ENCODE assay signal across 8 cellular contexts in the genomic region with DNA sequence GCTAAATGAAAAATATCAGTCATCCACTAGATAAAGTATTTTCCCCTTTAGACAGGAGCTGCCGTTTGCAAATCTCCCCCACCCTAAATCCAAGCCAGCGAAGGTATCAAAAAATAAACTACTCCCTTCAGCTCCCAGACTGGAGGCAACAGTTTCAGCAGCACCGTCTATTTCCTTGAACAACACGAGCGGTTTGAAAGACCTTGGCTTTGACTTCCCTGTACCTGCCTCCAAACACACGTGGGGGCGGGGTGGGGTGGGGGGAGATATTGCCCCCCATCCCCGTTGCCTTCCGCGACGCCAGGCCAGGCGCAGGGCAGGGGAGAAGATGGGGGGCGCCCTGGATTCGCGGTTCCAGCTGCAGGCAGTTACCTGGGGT. TPM values are rescaled to one million over a fixed set of nuclear protein-coding genes. Genes with fewer than 3 reads are reported as not detected.
DNase-seq lines count a peak whose midpoint lies in the region; ATAC-seq and TF ChIP-seq lines count a peak whose summit lies in the region.

No MANE protein-coding gene starts in this region.

- TF ChIP-seq CTCF in Calu3 (IDR thresholded peaks at IDR 0.05; ENCODE audit: unreplicated experiment) (no peak), RWPE2 (IDR thresholded peaks at IDR 0.05; ENCODE audit: poor library complexity, severe bottlenecking) (no peak)

- no peak overlapping the region for H2BK120ac ChIP-seq in trophoblast cell (ENCODE audit: insufficient read depth, low read length, poor library complexity)

- H3K79me1 ChIP-seq in trophoblast cell (ENCODE audit: low read length): no peaks in the 10 kb centered on the region

- peak overlapping the region; percentile 57 for H3K4me3 Mint-ChIP-seq in Calu3 (ENCODE audit: low read depth, unreplicated experiment)

- no peak overlapping the region for H2BK12ac ChIP-seq in trophoblast cell (ENCODE audit: low read length)

- H2BK5ac ChIP-seq in trophoblast cell (ENCODE audit: low read depth, low read length, poor library complexity): no peak overlapping the region

- H3K4me2 ChIP-seq in trophoblast cell (ENCODE audit: low read length): peak overlapping the region; percentile 95

- H3K4ac ChIP-seq in trophoblast cell (ENCODE audit: low read depth, low read length): no peak overlapping the region

- no peak overlapping the region for H3K23ac ChIP-seq in trophoblast cell (ENCODE audit: low read length)

- intact Hi-C loops in Calu3 (cut with micrococcal nuclease; ENCODE audit: unreplicated experiment): no loop called here
- intact Hi-C loops in right cardiac atrium (cut with DNase I): no loop called here

- no peak overlapping the region for H4K91ac ChIP-seq in trophoblast cell (ENCODE audit: low read depth, low read length)

- peak overlapping the region; percentile 10 for H3K27ac Mint-ChIP-seq in Calu3 (ENCODE audit: unreplicated experiment)

- no peaks in the 10 kb centered on the region for H3K9me3 Mint-ChIP-seq in Calu3 (ENCODE audit: low read depth, unreplicated experiment)

- no peak overlapping the region for H3K9ac ChIP-seq in trophoblast cell (ENCODE audit: low read length)

- 18% methylated on average over 15 of the region's 15 CpGs for WGBS in right cardiac atrium
- WGBS in trophoblast cell (ENCODE audit: extremely low coverage, insufficient coverage, insufficient read length): no CpG with 5 or more reads among the region's 15 CpGs

- no peak overlapping the region for H4K12ac ChIP-seq in trophoblast cell (ENCODE audit: low read depth, low read length)

- H3K14ac ChIP-seq in trophoblast cell (ENCODE audit: low read length): no peak overlapping the region

- H3K9me3 ChIP-seq in RWPE2 (ENCODE audit: severe bottlenecking) (no peaks in the 10 kb centered on the region), right cardiac atrium (ENCODE audit: control insufficient read depth, low read length) (no peaks in the 10 kb centered on the region), trophoblast cell (ENCODE audit: insufficient read depth, low read depth, low read length) (no peaks in the 10 kb centered on the region)

- CTCF ChIA-PET in Calu3 (lab: Charles Lee): interaction anchor here (0.6 to 2.9 kb wide), 7 partner anchors 10 to 358 kb away, joined by 3 to 14 read pairs (median 4); no protein-coding TSS in a partner anchor

- H3K4me3 ChIP-seq in RWPE2 (ENCODE audit: severe bottlenecking) (peak overlapping the region; percentile 49), right cardiac atrium (ENCODE audit: low read length) (peak overlapping the region; percentile 52), trophoblast cell (ENCODE audit: low read depth, low read length) (peak overlapping the region; percentile 79)

- ATAC-seq in RWPE2 (ENCODE audit: low read depth) (no peak), right cardiac atrium (no peak), HG03280 (IDR thresholded peaks at IDR 0.05; ENCODE audit: unreplicated experiment) (no peak)

- H3K27ac ChIP-seq in RWPE2 (ENCODE audit: poor library complexity, severe bottlenecking) (no peak overlapping the region), right cardiac atrium (ENCODE audit: low read length) (no peak overlapping the region), trophoblast cell (ENCODE audit: low read depth, low read length) (no peak overlapping the region)

- no peaks in the 10 kb centered on the region for H3K79me2 ChIP-seq in trophoblast cell (ENCODE audit: control insufficient read depth, insufficient read depth, low read length, poor library complexity)

- H2AFZ ChIP-seq in trophoblast cell (ENCODE audit: insufficient read depth, low read length, poor library complexity): no peak overlapping the region

- peaks cover 25% of the 10 kb centered on the region for H3K36me3 Mint-ChIP-seq in Calu3 (ENCODE audit: insufficient read depth, unreplicated experiment)

- peaks cover 51% of the 10 kb centered on the region for H3K27me3 ChIP-seq in RWPE2 (ENCODE audit: insufficient read depth, poor library complexity, severe bottlenecking)
- H3K27me3 ChIP-seq in right cardiac atrium (ENCODE audit: control insufficient read depth, insufficient read depth): no peaks in the 10 kb centered on the region
- H3K27me3 ChIP-seq in trophoblast cell (ENCODE audit: insufficient read depth, low read length): peaks cover 31% of the 10 kb centered on the region

- H3K36me3 ChIP-seq in RWPE2 (ENCODE audit: low read depth) (no peaks in the 10 kb centered on the region), trophoblast cell (ENCODE audit: control insufficient read depth in 1 of 2, insufficient read depth in 2 of 2, low read length in 2 of 2) (no peaks in the 10 kb centered on the region)

- no peak overlapping the region for H4K8ac ChIP-seq in trophoblast cell (ENCODE audit: low read depth, low read length)

- no peak overlapping the region for H2AK5ac ChIP-seq in trophoblast cell (ENCODE audit: low read length)

- H3K27me3 Mint-ChIP-seq in Calu3 (ENCODE audit: unreplicated experiment): no peaks in the 10 kb centered on the region

- DNase-seq in Calu3: no peak
- no peak for DNase-seq in RWPE2 (ENCODE audit: low spot score)
- no peak for DNase-seq in right cardiac atrium
- DNase-seq in trophoblast cell: no peak
- DNase-seq in NCI-H446 (lab: John Stamatoyannopoulos, UW): no peak
- DNase-seq in iPS-NIHi11 (ENCODE audit: low spot score): no peak
- DNase-seq in stimulated activated CD8-positive, alpha-beta memory T cell treated with anti-CD3 and anti-CD28 coated beads, Interleukin-4, amount 100 ng/mL, for 48 hours: no peak

- BruUV-seq in Calu3 (replicated peaks; lab: Mats Ljungman, UMichigan): no TSS peak

- peaks cover 29% of the 10 kb centered on the region for H3K4me1 Mint-ChIP-seq in Calu3 (ENCODE audit: low read depth, unreplicated experiment)

- H3K4me1 ChIP-seq in RWPE2 (ENCODE audit: insufficient read depth, poor library complexity, severe bottlenecking): no peaks in the 10 kb centered on the region
- peaks cover 2% of the 10 kb centered on the region for H3K4me1 ChIP-seq in right cardiac atrium (ENCODE audit: control insufficient read depth, insufficient read depth, low read length)
- H3K4me1 ChIP-seq in trophoblast cell (ENCODE audit: control insufficient read depth in 1 of 2, insufficient read depth in 2 of 2, low read length in 2 of 2): peaks cover 11 to 19% of the 10 kb centered on the region in 2 experiments

- no peak overlapping the region for H3K18ac ChIP-seq in trophoblast cell (ENCODE audit: low read length)

RNA-seq across cellular contexts. Expression of gene CACNA1D, which starts 0.8 kb away (rescaled TPM):
- total RNA-seq in Calu3 (2022) (36.3 and 48.3 TPM in 2 replicates), right cardiac atrium (10 to 100 TPM in 3 of 4 donors, 1 to 10 TPM in 1; 8.5 to 11.3 (median 10.5) TPM)
- polyA plus RNA-seq in right cardiac atrium: 3.7 TPM
- 0.61 and 0.73 TPM in 2 replicates for polyA plus RNA-seq in trophoblast cell (2013)
